ENCODE assay signal across 15 cellular contexts in genomic region chr11:118126082-118126838, GRCh38.
DNase-seq lines count a peak whose midpoint lies in the region; ATAC-seq and TF ChIP-seq lines count a peak whose summit lies in the region.
"Had no signal": no experiment of that assay in that cellular context is flagged by ENCODE, and none has a peak within 500 bp of the region (broad histone marks: within the 10 kb centered on the region; RNA-seq: fewer than 3 reads in every experiment).

No MANE protein-coding gene starts in this region.

- H3K36me3 Mint-ChIP-seq in effector memory CD8-positive, alpha-beta T cell (ENCODE audit: insufficient read depth) = no peaks in the 10 kb centered on the region
- H3K36me3 Mint-ChIP-seq: naive thymus-derived CD8-positive, alpha-beta T cell had no signal

- peaks cover 9 to 17% of the 10 kb centered on the region in 2 donors for H3K27me3 Mint-ChIP-seq in effector memory CD8-positive, alpha-beta T cell

- H3K4me3 Mint-ChIP-seq in effector memory CD8-positive, alpha-beta T cell = no peak overlapping the region
- H3K4me3 Mint-ChIP-seq: naive thymus-derived CD8-positive, alpha-beta T cell had no signal

- H3K4me3 ChIP-seq in epithelial cell of esophagus (ENCODE audit: low read length) = no peak overlapping the region
- H3K4me3 ChIP-seq: hepatocyte, left ventricle myocardium inferior, SK-N-MC had no signal

- no peaks in the 10 kb centered on the region for H3K4me1 Mint-ChIP-seq in effector memory CD8-positive, alpha-beta T cell (ENCODE audit: low read depth in 2 of 2)
- H3K4me1 Mint-ChIP-seq: naive thymus-derived CD8-positive, alpha-beta T cell had no signal

- peak; percentile 29 for DNase-seq in ACHN
- DNase-seq in ELR (ENCODE audit: low read depth) = peak; percentile 28
- peak; percentile 63 to 82 for DNase-seq in NCI-H526 (lab: John Stamatoyannopoulos, UW)
- DNase-seq in epithelial cell of esophagus (ENCODE audit: low read depth) = peak; percentile 52
- DNase-seq in iPS-NIHi11 (ENCODE audit: low spot score) = no peak
- DNase-seq in hepatic stellate cell (ENCODE audit: low spot score) = no peak
- no peak for DNase-seq in effector memory CD8-positive, alpha-beta T cell
- DNase-seq: erythroblast; left ventricle myocardium inferior; naive thymus-derived CD8-positive, alpha-beta T cell; NCI-H774; retina had no signal

- ATAC-seq in HG03135 (IDR thresholded peaks at IDR 0.05; ENCODE audit: unreplicated experiment) = no peak
- no peak for ATAC-seq in effector memory CD8-positive, alpha-beta T cell (replicated peaks)
- ATAC-seq: naive thymus-derived CD8-positive, alpha-beta T cell had no signal

- no peak for TF ChIP-seq CTCF in epithelial cell of esophagus (IDR thresholded peaks at IDR 0.05; ENCODE audit: insufficient read depth, low read depth, low read length, missing control alignments)

- H3K9me3 Mint-ChIP-seq in effector memory CD8-positive, alpha-beta T cell = no peaks in the 10 kb centered on the region
- H3K9me3 Mint-ChIP-seq: naive thymus-derived CD8-positive, alpha-beta T cell had no signal

- in situ Hi-C loops in ACHN (cut with HindIII; ENCODE audit: low pct_ligation_motif_present, low pct_unique_long_range_greater_than_20kb, low sequenced_read_pairs) = no loop called here

- no peak overlapping the region for H3K27ac Mint-ChIP-seq in effector memory CD8-positive, alpha-beta T cell

Comparison
In these comparisons a context has a peak if more than half of its experiments do, and no peak if none do; other contexts are left out.
1. DNase-seq: peak in ACHN (single experiment), ELR (single experiment), NCI-H526 (2 of 2) and epithelial cell of esophagus (single experiment); none in iPS-NIHi11 (single experiment), hepatic stellate cell (single experiment) and effector memory CD8-positive, alpha-beta T cell (0 of 3).